8 cellular contexts compared by ENCODE assay signal in genomic region chr12:112096070-112096469, GRCh38. TPM values are rescaled to one million over a fixed set of nuclear protein-coding genes. Genes with fewer than 3 reads are reported as not detected.
DNase-seq lines count a peak whose midpoint lies in the region; ATAC-seq and TF ChIP-seq lines count a peak whose summit lies in the region.

No MANE protein-coding gene starts in this region.

- H2AFZ ChIP-seq in OCI-LY7 (ENCODE audit: low read length): no peak overlapping the region

- peaks cover 84% of the 10 kb centered on the region for H3K79me2 ChIP-seq in OCI-LY7 (ENCODE audit: insufficient read depth, low read depth, low read length)

- peak overlapping the region; percentile 62 for H3K27ac ChIP-seq in RWPE2 (ENCODE audit: poor library complexity, severe bottlenecking)
- H3K27ac ChIP-seq in OCI-LY7 (ENCODE audit: low read depth, low read length, poor library complexity, severe bottlenecking): no peak overlapping the region
- no peak overlapping the region for H3K27ac ChIP-seq in effector memory CD4-positive, alpha-beta T cell (ENCODE audit: insufficient read depth, low read length, poor library complexity, severe bottlenecking)

- H3K9me3 ChIP-seq in RWPE2 (ENCODE audit: severe bottlenecking) (no peaks in the 10 kb centered on the region), OCI-LY7 (ENCODE audit: low read length) (no peaks in the 10 kb centered on the region)
- no peaks in the 10 kb centered on the region for H3K9me3 ChIP-seq in effector memory CD4-positive, alpha-beta T cell (ENCODE audit: control insufficient read depth, low read length)

- POLR2A ChIA-PET in OCI-LY7 (lab: Charles Lee): interaction anchor here (0.6 to 1.6 kb wide), 5 partner anchors 10 to 71 kb away, joined by 3 to 8 read pairs (median 4); no protein-coding TSS in a partner anchor

- H3K4me2 ChIP-seq in OCI-LY7 (ENCODE audit: low read length): no peak overlapping the region

- H3K27me3 ChIP-seq in RWPE2 (ENCODE audit: insufficient read depth, poor library complexity, severe bottlenecking): no peaks in the 10 kb centered on the region
- no peaks in the 10 kb centered on the region for H3K27me3 ChIP-seq in effector memory CD4-positive, alpha-beta T cell (replicated peaks; ENCODE audit: control insufficient read depth, insufficient read depth, low read length, poor library complexity, severe bottlenecking)

- H3K4me1 Mint-ChIP-seq in memory B cell: peaks cover 19% of the 10 kb centered on the region

- ATAC-seq in GM18517 (IDR thresholded peaks at IDR 0.05; ENCODE audit: unreplicated experiment): peak; percentile 67
- peak; percentile 68 for ATAC-seq in HG02571 (IDR thresholded peaks at IDR 0.05; ENCODE audit: unreplicated experiment)
- ATAC-seq in RWPE2 (ENCODE audit: low read depth): no peak
- ATAC-seq in memory B cell (ENCODE audit: low read depth): peak; percentile 84

- no peaks in the 10 kb centered on the region for H4K20me1 ChIP-seq in OCI-LY7 (ENCODE audit: insufficient read depth, low read length)

- TF ChIP-seq CTCF in RWPE2 (IDR thresholded peaks at IDR 0.05; ENCODE audit: poor library complexity, severe bottlenecking): no peak
- no peak for TF ChIP-seq CTCF in lower leg skin (IDR thresholded peaks at IDR 0.05)
- no peak for TF ChIP-seq CTCF in OCI-LY7 (conservative IDR thresholded peaks at IDR 0.05; ENCODE audit: low read length)

- H3K4me3 Mint-ChIP-seq in memory B cell: no peak overlapping the region

- BruUV-seq in OCI-LY7 (replicated peaks; lab: Mats Ljungman, UMichigan): no TSS peak

- peaks cover 85% of the 10 kb centered on the region for H3K36me3 ChIP-seq in RWPE2 (ENCODE audit: low read depth)
- H3K36me3 ChIP-seq in OCI-LY7 (ENCODE audit: insufficient read depth, low read length): peaks cover 90% of the 10 kb centered on the region
- peaks cover 17% of the 10 kb centered on the region for H3K36me3 ChIP-seq in effector memory CD4-positive, alpha-beta T cell (ENCODE audit: control insufficient read depth, insufficient read depth, low read length)

- H3K4me3 ChIP-seq in RWPE2 (ENCODE audit: severe bottlenecking): no peak overlapping the region
- no peak overlapping the region for H3K4me3 ChIP-seq in lower leg skin (ENCODE audit: low read depth, poor library complexity, severe bottlenecking)
- no peak overlapping the region for H3K4me3 ChIP-seq in OCI-LY7 (ENCODE audit: low read depth, low read length, poor library complexity, severe bottlenecking)
- no peak overlapping the region for H3K4me3 ChIP-seq in effector memory CD4-positive, alpha-beta T cell (ENCODE audit: insufficient read depth, low read depth, low read length, poor library complexity, severe bottlenecking)

- peaks cover 9% of the 10 kb centered on the region for H3K36me3 Mint-ChIP-seq in memory B cell

- H3K9me3 Mint-ChIP-seq in memory B cell: no peaks in the 10 kb centered on the region

- peak overlapping the region; percentile 77 for H3K27ac Mint-ChIP-seq in memory B cell

- intact Hi-C loops in lower leg skin (cut with DNase I; ENCODE audit: low total_unique reads) (loop anchor here (10.0 kb wide), 1 partner anchor 289 kb away; the partner anchor contains the start of gene HECTD4), OCI-LY7 (cut with micrococcal nuclease; ENCODE audit: unreplicated experiment) (no loop called here)

- TF ChIP-seq POLR2A in lower leg skin (IDR thresholded peaks at IDR 0.05): no peak

- no peaks in the 10 kb centered on the region for H3K27me3 Mint-ChIP-seq in memory B cell

- no peak for DNase-seq in RWPE2 (ENCODE audit: low spot score)
- DNase-seq in memory B cell (ENCODE audit: low spot score in 2 of 2): no peak
- DNase-seq in stimulated activated CD8-positive, alpha-beta memory T cell treated with anti-CD3 and anti-CD28 coated beads, Interleukin-4, amount 100 ng/mL, for 48 hours: no peak
- no peak for DNase-seq in lower leg skin (ENCODE audit: low spot score in 2 of 2)
- DNase-seq in OCI-LY7 (ENCODE audit: low spot score): no peak
- no peak for DNase-seq in effector memory CD4-positive, alpha-beta T cell

- CTCF ChIA-PET in OCI-LY7 (lab: Charles Lee; ENCODE audit: unreplicated experiment): no interaction called here

- no peaks in the 10 kb centered on the region for H3K9me2 ChIP-seq in OCI-LY7 (ENCODE audit: insufficient read depth, low read length)

- H3K4me1 ChIP-seq in RWPE2 (ENCODE audit: insufficient read depth, poor library complexity, severe bottlenecking): peaks cover 25% of the 10 kb centered on the region
- H3K4me1 ChIP-seq in OCI-LY7 (ENCODE audit: insufficient read depth, low read length, poor library complexity, severe bottlenecking): no peaks in the 10 kb centered on the region
- H3K4me1 ChIP-seq in effector memory CD4-positive, alpha-beta T cell (ENCODE audit: control insufficient read depth, insufficient read depth, low read length, poor library complexity, severe bottlenecking): no peaks in the 10 kb centered on the region

RNA-seq across cellular contexts. Expression of gene NAA25, which starts 12.5 kb away (rescaled TPM):
- total RNA-seq in lower leg skin: 10 to 100 TPM; 13.9 to 30.8 (median 23.0) TPM
- 21.6 and 27.4 TPM in 2 replicates for total RNA-seq in OCI-LY7 (2014; rRNA removed; shearing (Covaris generic))
- 48.2 and 50.3 TPM in 2 replicates for total RNA-seq in OCI-LY7 (2022)

RNA-seq across cellular contexts. Expression of gene TRAFD1, which starts 29.3 kb away (rescaled TPM):
- 10 to 100 TPM; 46.3 to 82.9 (median 67.4) TPM for total RNA-seq in lower leg skin
- total RNA-seq in OCI-LY7 (2014; rRNA removed; shearing (Covaris generic)): 14.3 and 21.0 TPM in 2 replicates
- total RNA-seq in OCI-LY7 (2022): 19.4 and 24.2 TPM in 2 replicates
